15 cellular contexts compared by ENCODE assay signal in genomic region chr2:217430916-217431576, GRCh38.
DNase-seq lines count a peak whose midpoint lies in the region; ATAC-seq and TF ChIP-seq lines count a peak whose summit lies in the region.
"Had no signal": no experiment of that assay in that cellular context is flagged by ENCODE, and none has a peak within 500 bp of the region (broad histone marks: within the 10 kb centered on the region; RNA-seq: fewer than 3 reads in every experiment).

No MANE protein-coding gene starts in this region.

- no peak overlapping the region for H3K4me3 Mint-ChIP-seq in stimulated activated naive CD8-positive, alpha-beta T cell treated with anti-CD3 and anti-CD28 coated beads, Interleukin-15, amount 100 ng/mL, for 72 hours
- H3K4me3 Mint-ChIP-seq: HFFc6, neural progenitor cell had no signal

- TF ChIP-seq EP300 in transverse colon (IDR thresholded peaks at IDR 0.05; ENCODE audit: low read depth) = no peak

- H3K27me3 Mint-ChIP-seq in stimulated activated naive CD8-positive, alpha-beta T cell treated with anti-CD3 and anti-CD28 coated beads, Interleukin-15, amount 100 ng/mL, for 72 hours = no peaks in the 10 kb centered on the region

- WGBS in lung, 2 donors = 23 to 49% methylated on average over 3 of the region's 3 CpGs
- 52 to 64% methylated on average over 2 to 3 of the region's 3 CpGs for WGBS in transverse colon (ENCODE audit: low coverage in 1 of 2), 2 donors

- DNase-seq in NOMO-1 (lab: John Stamatoyannopoulos, UW; ENCODE audit: unreplicated experiment in 2 of 2) (peak; percentile 20 to 61), NOMO-1 treated with dmso at 0.1 percent for 144 hours (lab: John Stamatoyannopoulos, UW; ENCODE audit: unreplicated experiment) (no peak), choroid plexus epithelial cell (ENCODE audit: low read depth) (peak; percentile 95), lung (ENCODE audit: low spot score) (no peak), transverse colon (no peak), NCI-H1694 treated with DMSO at 0.1 percent for 48 hours (lab: John Stamatoyannopoulos, UW) (no peak), NCI-H2107 treated with DMSO at 0.1 percent for 48 hours (lab: John Stamatoyannopoulos, UW; ENCODE audit: unreplicated experiment) (no peak)
- DNase-seq in stimulated activated naive CD8-positive, alpha-beta T cell treated with anti-CD3 and anti-CD28 coated beads, Interleukin-15, amount 100 ng/mL, for 72 hours = no peak
- DNase-seq: activated CD4-positive, CD25-positive, alpha-beta regulatory T cell treated with anti-CD3 and anti-CD28 coated beads, Interleukin-2, amount 50 U/mL, for 72 hours; Calu3; HFFc6; PC-9; small intestine had no signal

- intact Hi-C loops in transverse colon (cut with DNase I; ENCODE audit: low total_unique reads) = no loop called here

- peaks cover 0 to 1% of the 10 kb centered on the region in 2 donors for H3K9me3 ChIP-seq in lung (ENCODE audit: control insufficient read depth in 2 of 2, insufficient read depth in 1 of 2, low read length in 1 of 2)
- no peaks in the 10 kb centered on the region for H3K9me3 ChIP-seq in transverse colon
- H3K9me3 ChIP-seq: suprapubic skin had no signal

- no peak overlapping the region for H3K27ac Mint-ChIP-seq in stimulated activated naive CD8-positive, alpha-beta T cell treated with anti-CD3 and anti-CD28 coated beads, Interleukin-15, amount 100 ng/mL, for 72 hours
- H3K27ac Mint-ChIP-seq: neural progenitor cell had no signal

- in situ Hi-C loops in transverse colon (cut with MboI; ENCODE audit: low pct_ligation_motif_present in 1 of 4, low pct_unique_long_range_greater_than_20kb in 1 of 4, low sequenced_read_pairs in 3 of 4) = no loop called here

- H3K27ac ChIP-seq in lung (ENCODE audit: low read depth in 1 of 2, low read length in 1 of 2) (peak overlapping the region; percentile 23 to 71), transverse colon (peak overlapping the region; percentile 64 to 81 (median 67))
- H3K27ac ChIP-seq: neural progenitor cell, PC-9, suprapubic skin had no signal

- H3K4me3 ChIP-seq in choroid plexus epithelial cell (ENCODE audit: low read depth, low read length) (no peak overlapping the region), lung (no peak overlapping the region), transverse colon (no peak overlapping the region)
- H3K4me3 ChIP-seq: neural progenitor cell, PC-9, suprapubic skin had no signal

- TF ChIP-seq POLR2A in transverse colon (IDR thresholded peaks at IDR 0.05) = no peak

- peaks cover 0 to 11% of the 10 kb centered on the region in 2 donors for H3K9me3 Mint-ChIP-seq in stimulated activated naive CD8-positive, alpha-beta T cell treated with anti-CD3 and anti-CD28 coated beads, Interleukin-15, amount 100 ng/mL, for 72 hours
- H3K9me3 Mint-ChIP-seq: HFFc6, neural progenitor cell had no signal

- H3K36me3 ChIP-seq in lung (ENCODE audit: control insufficient read depth in 2 of 2, insufficient read depth in 2 of 2, low read length in 2 of 2) = no peaks in the 10 kb centered on the region
- H3K36me3 ChIP-seq in transverse colon = no peaks in the 10 kb centered on the region
- H3K36me3 ChIP-seq: neural progenitor cell, suprapubic skin had no signal

- H3K4me1 ChIP-seq in lung (ENCODE audit: control insufficient read depth in 2 of 2, insufficient read depth in 2 of 2, low read length in 2 of 2) (peaks cover 9 to 15% of the 10 kb centered on the region in 2 donors), transverse colon (peaks cover 14 to 44% (median 18%) of the 10 kb centered on the region in 4 donors)

- TF ChIP-seq CTCF in choroid plexus epithelial cell (conservative IDR thresholded peaks at IDR 0.05; ENCODE audit: low read depth, low read length) (no peak), lung (IDR thresholded peaks at IDR 0.05; ENCODE audit: control extremely low read depth, extremely low read depth) (no peak), transverse colon (IDR thresholded peaks at IDR 0.05) (no peak)

- no peaks in the 10 kb centered on the region for H3K27me3 ChIP-seq in lung (ENCODE audit: control insufficient read depth, insufficient read depth)
- H3K27me3 ChIP-seq in transverse colon = no peaks in the 10 kb centered on the region
- H3K27me3 ChIP-seq: neural progenitor cell, suprapubic skin had no signal

- ATAC-seq in lung (ENCODE audit: insufficient read depth, low FRiP score) = no peak
- no peak for ATAC-seq in stimulated activated naive CD8-positive, alpha-beta T cell treated with anti-CD3 and anti-CD28 coated beads, Interleukin-15, amount 100 ng/mL, for 72 hours

- H3K4me1 Mint-ChIP-seq in stimulated activated naive CD8-positive, alpha-beta T cell treated with anti-CD3 and anti-CD28 coated beads, Interleukin-15, amount 100 ng/mL, for 72 hours = peaks cover 31% of the 10 kb centered on the region

Comparison
In these comparisons a context has a peak if more than half of its experiments do, and no peak if none do; other contexts are left out.
1. DNase-seq: peak in NOMO-1 (2 of 2) and choroid plexus epithelial cell (single experiment); none in NOMO-1 treated with dmso at 0.1 percent for 144 hours (single experiment), lung (single experiment), transverse colon (single experiment), stimulated activated naive CD8-positive, alpha-beta T cell treated with anti-CD3 and anti-CD28 coated beads, Interleukin-15, amount 100 ng/mL, for 72 hours (0 of 2), NCI-H1694 treated with DMSO at 0.1 percent for 48 hours (single experiment) and NCI-H2107 treated with DMSO at 0.1 percent for 48 hours (single experiment).